In genomic region chr14:105168093-105168420, GRCh38 we compare ENCODE assay signal across 10 cellular contexts. TPM values are rescaled to one million over a fixed set of nuclear protein-coding genes. Genes with fewer than 3 reads are reported as not detected.
DNase-seq lines count a peak whose midpoint lies in the region; ATAC-seq, FAIRE-seq and TF ChIP-seq lines count a peak whose summit lies in the region.
"Had no signal": no experiment of that assay in that cellular context is flagged by ENCODE, and none has a peak within 500 bp of the region (broad histone marks: within the 10 kb centered on the region; RNA-seq: fewer than 3 reads in every experiment).

No MANE protein-coding gene starts in this region.

- H3K27me3 ChIP-seq in stomach = peaks cover 0 to 75% (median 17%) of the 10 kb centered on the region in 3 donors

- TF ChIP-seq EP300 in stomach (IDR thresholded peaks at IDR 0.05) = no peak

- no peak for TF ChIP-seq POLR2A in stomach (IDR thresholded peaks at IDR 0.05)

- H3K27me3 Mint-ChIP-seq in activated CD4-positive, alpha-beta T cell treated with anti-CD3 and anti-CD28 coated beads, Interleukin-2, amount 10 ng/mL, durations not matched to agents 7 days and 5 days = peaks cover 15% of the 10 kb centered on the region
- peaks cover 19% of the 10 kb centered on the region for H3K27me3 Mint-ChIP-seq in activated CD8-positive, alpha-beta T cell treated with anti-CD3 and anti-CD28 coated beads for 36 hours
- H3K27me3 Mint-ChIP-seq in immature natural killer cell (ENCODE audit: low read depth in 3 of 3) = peaks cover 6 to 9% (median 7%) of the 10 kb centered on the region in 3 donors

- no peak for FAIRE-seq in D721Med (lab: Jason Lieb, UNC)

- H3K9me3 Mint-ChIP-seq in activated CD4-positive, alpha-beta T cell treated with anti-CD3 and anti-CD28 coated beads, Interleukin-2, amount 10 ng/mL, durations not matched to agents 7 days and 5 days = no peaks in the 10 kb centered on the region
- H3K9me3 Mint-ChIP-seq in activated CD8-positive, alpha-beta T cell treated with anti-CD3 and anti-CD28 coated beads for 36 hours = no peaks in the 10 kb centered on the region
- H3K9me3 Mint-ChIP-seq in immature natural killer cell = no peaks in the 10 kb centered on the region
- H3K9me3 Mint-ChIP-seq: stimulated activated naive CD8-positive, alpha-beta T cell treated with anti-CD3 and anti-CD28 coated beads, Interleukin-15, amount 100 ng/mL, for 72 hours had no signal

- peak overlapping the region in 2 of 5 donors; percentile 16 to 31 for H3K27ac ChIP-seq in stomach

- CTCF ChIA-PET in activated CD4-positive, alpha-beta T cell treated with anti-CD3 and anti-CD28 coated beads, Interleukin-2, amount 10 ng/mL, durations not matched to agents 7 days and 5 days (lab: Charles Lee) = interaction anchor here (1.3 kb wide), 1 partner anchor 9 kb away, joined by 4 read pairs; no protein-coding TSS in a partner anchor
- CTCF ChIA-PET in activated CD8-positive, alpha-beta T cell treated with anti-CD3 and anti-CD28 coated beads for 36 hours (lab: Charles Lee) = interaction anchor here (0.9 to 2.7 kb wide), 9 partner anchors 8 to 203 kb away, joined by 3 to 17 read pairs (median 3); no protein-coding TSS in a partner anchor

- no peaks in the 10 kb centered on the region for H3K9me3 ChIP-seq in stomach

- DNase-seq in activated CD4-positive, alpha-beta T cell treated with anti-CD3 and anti-CD28 coated beads, Interleukin-2, amount 10 ng/mL, durations not matched to agents 7 days and 5 days = no peak
- DNase-seq in activated CD4-positive, alpha-beta T cell treated with anti-CD3 and anti-CD28 coated beads, Interleukin-2, amount 50 U/mL, for 4 hours = no peak
- DNase-seq in activated CD8-positive, alpha-beta T cell treated with anti-CD3 and anti-CD28 coated beads for 36 hours = no peak
- DNase-seq in immature natural killer cell (no peak), stomach (no peak), D721Med (ENCODE audit: insufficient read length, low spot score) (no peak), hepatic stellate cell (ENCODE audit: low spot score) (no peak)
- DNase-seq: NCI-H1436 treated with DMSO at 0.1 percent for 48 hours; stimulated activated naive CD8-positive, alpha-beta T cell treated with anti-CD3 and anti-CD28 coated beads, Interleukin-15, amount 100 ng/mL, for 72 hours had no signal

- no peaks in the 10 kb centered on the region for H3K36me3 ChIP-seq in stomach

- peak overlapping the region; percentile 49 for H3K4me3 Mint-ChIP-seq in activated CD4-positive, alpha-beta T cell treated with anti-CD3 and anti-CD28 coated beads, Interleukin-2, amount 10 ng/mL, durations not matched to agents 7 days and 5 days
- peak overlapping the region; percentile 58 for H3K4me3 Mint-ChIP-seq in activated CD8-positive, alpha-beta T cell treated with anti-CD3 and anti-CD28 coated beads for 36 hours
- peak overlapping the region; percentile 21 to 63 (median 46) for H3K4me3 Mint-ChIP-seq in immature natural killer cell

- H3K27ac Mint-ChIP-seq in activated CD4-positive, alpha-beta T cell treated with anti-CD3 and anti-CD28 coated beads, Interleukin-2, amount 10 ng/mL, durations not matched to agents 7 days and 5 days = no peak overlapping the region
- no peak overlapping the region for H3K27ac Mint-ChIP-seq in activated CD8-positive, alpha-beta T cell treated with anti-CD3 and anti-CD28 coated beads for 36 hours
- H3K27ac Mint-ChIP-seq in immature natural killer cell = no peak overlapping the region
- H3K27ac Mint-ChIP-seq: stimulated activated naive CD8-positive, alpha-beta T cell treated with anti-CD3 and anti-CD28 coated beads, Interleukin-15, amount 100 ng/mL, for 72 hours had no signal

- intact Hi-C loops in activated CD8-positive, alpha-beta T cell treated with anti-CD3 and anti-CD28 coated beads for 36 hours (cut with micrococcal nuclease) = no loop called here
- intact Hi-C loops in stomach (cut with DNase I; ENCODE audit: low total_unique reads) = no loop called here

- peak overlapping the region; percentile 43 to 62 (median 52) for H3K4me3 ChIP-seq in stomach

- POLR2A ChIA-PET in activated CD4-positive, alpha-beta T cell treated with anti-CD3 and anti-CD28 coated beads, Interleukin-2, amount 10 ng/mL, durations not matched to agents 7 days and 5 days (lab: Charles Lee) = no interaction called here
- POLR2A ChIA-PET in activated CD8-positive, alpha-beta T cell treated with anti-CD3 and anti-CD28 coated beads for 36 hours (lab: Charles Lee) = no interaction called here

- H3K4me1 Mint-ChIP-seq in activated CD4-positive, alpha-beta T cell treated with anti-CD3 and anti-CD28 coated beads, Interleukin-2, amount 10 ng/mL, durations not matched to agents 7 days and 5 days = peaks cover 15% of the 10 kb centered on the region
- H3K4me1 Mint-ChIP-seq in activated CD8-positive, alpha-beta T cell treated with anti-CD3 and anti-CD28 coated beads for 36 hours (ENCODE audit: low read depth) = peaks cover 2% of the 10 kb centered on the region
- H3K4me1 Mint-ChIP-seq in immature natural killer cell = peaks cover 0 to 10% of the 10 kb centered on the region in 2 donors

- no peak for TF ChIP-seq CTCF in activated CD8-positive, alpha-beta T cell treated with anti-CD3 and anti-CD28 coated beads for 36 hours (IDR thresholded peaks at IDR 0.05)
- TF ChIP-seq CTCF in stomach (IDR thresholded peaks at IDR 0.05) = no peak
- no peak for TF ChIP-seq CTCF in D721Med (IDR thresholded peaks at IDR 0.05; ENCODE audit: insufficient read depth, missing control alignments)

- no peaks in the 10 kb centered on the region for H3K36me3 Mint-ChIP-seq in activated CD4-positive, alpha-beta T cell treated with anti-CD3 and anti-CD28 coated beads, Interleukin-2, amount 10 ng/mL, durations not matched to agents 7 days and 5 days (ENCODE audit: low read depth)
- H3K36me3 Mint-ChIP-seq in activated CD8-positive, alpha-beta T cell treated with anti-CD3 and anti-CD28 coated beads for 36 hours (ENCODE audit: low read depth) = no peaks in the 10 kb centered on the region
- H3K36me3 Mint-ChIP-seq in immature natural killer cell = no peaks in the 10 kb centered on the region

- peaks cover 30 to 56% (median 48%) of the 10 kb centered on the region in 4 donors for H3K4me1 ChIP-seq in stomach

- no peak for ATAC-seq in activated CD8-positive, alpha-beta T cell treated with anti-CD3 and anti-CD28 coated beads for 36 hours
- no peak for ATAC-seq in GM19467 (IDR thresholded peaks at IDR 0.05; ENCODE audit: unreplicated experiment)

- WGBS in stomach, 5 donors = 0 to 1% (median 0%) methylated on average over 11 to 46 of the region's 46 CpGs; no CpG with 5 or more reads in 1 of the 5 donors

RNA-seq across cellular contexts. Expression of gene JAG2, which starts 0.5 kb away (rescaled TPM):
- 1 to 10 TPM; 1.5 TPM for total RNA-seq in activated CD4-positive, alpha-beta T cell treated with anti-CD3 and anti-CD28 coated beads, Interleukin-2, amount 10 ng/mL, durations not matched to agents 7 days and 5 days
- total RNA-seq in activated CD8-positive, alpha-beta T cell treated with anti-CD3 and anti-CD28 coated beads for 36 hours = 1 to 10 TPM; 3.6 to 4.1 TPM
- polyA plus RNA-seq in immature natural killer cell (under 1 TPM in 2 of 3 donors, not detected in 1; 0.17 to 0.39 TPM), stomach (10 to 100 TPM in 1 of 3 donors, 1 to 10 TPM in 2; 6.0 to 27.2 (median 7.5) TPM)
- 100 to 1,000 TPM in 1 of 5 donors, 10 to 100 TPM in 3, 1 to 10 TPM in 1; 8.0 to 117 (median 18.7) TPM for total RNA-seq in stomach

RNA-seq across cellular contexts. Expression of gene NUDT14, which starts 13.1 kb away (rescaled TPM):
- total RNA-seq in activated CD4-positive, alpha-beta T cell treated with anti-CD3 and anti-CD28 coated beads, Interleukin-2, amount 10 ng/mL, durations not matched to agents 7 days and 5 days = 10 to 100 TPM; 18.3 to 21.4 TPM
- 1 to 10 TPM; 9.3 to 9.7 TPM for total RNA-seq in activated CD8-positive, alpha-beta T cell treated with anti-CD3 and anti-CD28 coated beads for 36 hours
- polyA plus RNA-seq in immature natural killer cell (10 to 100 TPM; 21.9 to 29.7 (median 27.3) TPM), stomach (10 to 100 TPM; 26.6 to 51.7 (median 30.7) TPM)
- 10 to 100 TPM in 4 of 5 donors, not detected in 1; 15.2 to 62.6 (median 18.4) TPM for total RNA-seq in stomach
